2 cellular contexts compared by ENCODE assay signal in genomic region chr17:63911041-63911635, GRCh38.
TF ChIP-seq lines count a peak whose summit lies in the region.

Gene CSHL1, minus strand, starts transcription at chr17:63911258. Its CDS starts 62 bp downstream, at chr17:63911196.

TF ChIP-seq in HEK293, 187 proteins besides CTCF, POLR2A, EP300 and RAD21:
- 0 out of 2 replicates have a peak, but pooled peaks have one; percentile 6 for TF ChIP-seq ZFHX2 (tag by site-specific recombination; conservative IDR thresholded peaks at IDR 0.05)
- TF ChIP-seq, protein P1, sequence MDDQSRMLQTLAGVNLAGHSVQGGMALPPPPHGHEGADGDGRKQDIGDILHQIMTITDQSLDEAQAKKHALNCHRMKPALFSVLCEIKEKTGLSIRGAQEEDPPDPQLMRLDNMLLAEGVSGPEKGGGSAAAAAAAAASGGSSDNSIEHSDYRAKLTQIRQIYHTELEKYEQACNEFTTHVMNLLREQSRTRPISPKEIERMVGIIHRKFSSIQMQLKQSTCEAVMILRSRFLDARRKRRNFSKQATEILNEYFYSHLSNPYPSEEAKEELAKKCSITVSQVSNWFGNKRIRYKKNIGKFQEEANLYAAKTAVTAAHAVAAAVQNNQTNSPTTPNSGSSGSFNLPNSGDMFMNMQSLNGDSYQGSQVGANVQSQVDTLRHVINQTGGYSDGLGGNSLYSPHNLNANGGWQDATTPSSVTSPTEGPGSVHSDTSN (CRISPR knock-in tag; IDR thresholded peaks at IDR 0.05): no peak

TF ChIP-seq in endothelial cell of umbilical vein, 7 proteins besides CTCF, POLR2A, EP300 and RAD21:
- no peak for TF ChIP-seq FOS (IDR thresholded peaks at IDR 0.05; ENCODE audit: borderline replicate concordance, insufficient read depth, low read length)
- TF ChIP-seq POLR2AphosphoS5 (IDR thresholded peaks at IDR 0.05; ENCODE audit: insufficient read depth, low read depth, low read length): no peak
- no peak for TF ChIP-seq JUN (IDR thresholded peaks at IDR 0.05; ENCODE audit: borderline replicate concordance, insufficient read depth, insufficient read length, low read depth)
- TF ChIP-seq MYC (IDR thresholded peaks at IDR 0.05; ENCODE audit: low read depth, low read length): no peak
- no peak for TF ChIP-seq MAX (IDR thresholded peaks at IDR 0.05; ENCODE audit: insufficient read depth, insufficient read length)
